Comparison of ENCODE assay signal across 9 cellular contexts in the genomic region with DNA sequence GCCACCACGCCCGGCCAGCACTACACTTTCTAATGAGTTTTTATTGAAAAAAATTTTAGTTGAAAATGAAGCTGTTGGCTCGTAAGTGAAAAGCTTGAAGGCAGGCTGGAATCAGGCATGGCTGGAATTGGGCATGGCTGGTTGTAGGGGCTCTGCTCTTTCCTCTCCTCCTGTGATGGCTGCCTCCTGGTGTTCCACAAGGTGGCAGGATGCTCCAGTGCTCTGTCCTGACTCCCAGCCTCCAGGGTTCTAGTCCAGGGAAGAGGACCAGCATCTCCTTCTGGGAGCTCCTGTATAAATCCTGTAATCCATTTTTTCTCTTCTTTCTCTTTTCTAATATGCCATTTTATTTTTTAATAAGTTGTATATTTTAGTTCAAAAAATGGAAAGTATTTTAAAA. TPM values are rescaled to one million over a fixed set of nuclear protein-coding genes. Genes with fewer than 3 reads are reported as not detected.
DNase-seq lines count a peak whose midpoint lies in the region; ATAC-seq and TF ChIP-seq lines count a peak whose summit lies in the region.
"Had no signal": no experiment of that assay in that cellular context is flagged by ENCODE, and none has a peak within 500 bp of the region (broad histone marks: within the 10 kb centered on the region; RNA-seq: fewer than 3 reads in every experiment).

No MANE protein-coding gene starts in this region.

- CTCF ChIA-PET in IMR-90 (lab: Yijun Ruan, JAX) = interaction anchor here (0.6 to 1.4 kb wide), 4 partner anchors 252 to 454 kb away, joined by 3 to 6 read pairs (median 3); no protein-coding TSS in a partner anchor

- H3K9ac ChIP-seq in DND-41 (ENCODE audit: low read depth, low read length) = no peak overlapping the region
- no peak overlapping the region for H3K9ac ChIP-seq in IMR-90 (ENCODE audit: low read depth, low read length)
- no peak overlapping the region for H3K9ac ChIP-seq in liver (ENCODE audit: low read depth in 1 of 2, low read length in 2 of 2)

- H3K36me3 Mint-ChIP-seq in activated T-helper 1 cell treated with anti-CD3 and anti-CD28 coated beads, Interleukin-12 subunit alpha, Interleukin-12 subunit beta, Interleukin-2, Interleukin-4 antibody, amounts not matched to agents 30 ng/mL and 10 ng/mL and 1 ng/mL, durations not matched to agents 14 hours and 24 hours and 36 hours (ENCODE audit: low read depth) = peaks cover 31% of the 10 kb centered on the region
- H3K36me3 Mint-ChIP-seq in activated T-cell treated with anti-CD3 and anti-CD28 coated beads, Interleukin-2, amount 50 U/mL, for 4 hours (ENCODE audit: insufficient read depth) = peaks cover 35% of the 10 kb centered on the region

- H3K27me3 ChIP-seq in DND-41 (ENCODE audit: insufficient read depth, low read length, poor library complexity) = no peaks in the 10 kb centered on the region
- no peaks in the 10 kb centered on the region for H3K27me3 ChIP-seq in IMR-90 (ENCODE audit: control insufficient read depth, insufficient read depth, low read length)
- no peaks in the 10 kb centered on the region for H3K27me3 ChIP-seq in liver (ENCODE audit: control insufficient read depth in 4 of 4, insufficient read depth in 4 of 4, low read length in 3 of 4)

- no peak overlapping the region for H3K27ac ChIP-seq in DND-41 (ENCODE audit: low read length)
- no peak overlapping the region for H3K27ac ChIP-seq in IMR-90 (ENCODE audit: insufficient read depth, low read length)
- no peak overlapping the region for H3K27ac ChIP-seq in liver (ENCODE audit: low read depth in 1 of 2, low read length in 2 of 2)
- H3K27ac ChIP-seq: thoracic aorta had no signal

- no peak overlapping the region for H2AK9ac ChIP-seq in IMR-90 (replicated peaks; ENCODE audit: low read depth, low read length, poor library complexity)

- no CpG with 5 or more reads among the region's 3 CpGs for WGBS in IMR-90 (ENCODE audit: extremely low coverage in 2 of 2, insufficient read length in 1 of 2), 2 experiments
- WGBS in liver = 96% methylated on average over 3 of the region's 3 CpGs

- H4K8ac ChIP-seq in IMR-90 (ENCODE audit: low read depth in 2 of 2, low read length in 2 of 2) = no peak overlapping the region

- dilution Hi-C loops in IMR-90 (cut with HindIII; ENCODE audit: low sequenced_read_pairs, unreplicated experiment) = no loop called here

- no peak overlapping the region for H3K56ac ChIP-seq in IMR-90 (ENCODE audit: extremely low read depth, insufficient read depth, low read length)

- no TSS peak for BruUV-seq in IMR-90 (replicated peaks; lab: Mats Ljungman, UMichigan)

- H3K27me3 Mint-ChIP-seq in activated T-helper 1 cell treated with anti-CD3 and anti-CD28 coated beads, Interleukin-12 subunit alpha, Interleukin-12 subunit beta, Interleukin-2, Interleukin-4 antibody, amounts not matched to agents 30 ng/mL and 10 ng/mL and 1 ng/mL, durations not matched to agents 14 hours and 24 hours and 36 hours (ENCODE audit: insufficient read depth) = no peaks in the 10 kb centered on the region
- H3K27me3 Mint-ChIP-seq in activated T-cell treated with anti-CD3 and anti-CD28 coated beads, Interleukin-2, amount 50 U/mL, for 4 hours (ENCODE audit: low read depth) = no peaks in the 10 kb centered on the region

- no peaks in the 10 kb centered on the region for H3K9me3 ChIP-seq in DND-41 (ENCODE audit: insufficient read depth, low read length, severe bottlenecking)
- H3K9me3 ChIP-seq in IMR-90 (ENCODE audit: control insufficient read depth, insufficient read depth, low read length) = no peaks in the 10 kb centered on the region
- no peaks in the 10 kb centered on the region for H3K9me3 ChIP-seq in liver (ENCODE audit: control insufficient read depth in 4 of 4, low read length in 3 of 4)
- H3K9me3 ChIP-seq: thoracic aorta had no signal

- no peaks in the 10 kb centered on the region for H3K9me1 ChIP-seq in IMR-90 (ENCODE audit: insufficient read depth, low read length)

- peaks cover 34% of the 10 kb centered on the region for H3K4me1 Mint-ChIP-seq in activated T-helper 1 cell treated with anti-CD3 and anti-CD28 coated beads, Interleukin-12 subunit alpha, Interleukin-12 subunit beta, Interleukin-2, Interleukin-4 antibody, amounts not matched to agents 30 ng/mL and 10 ng/mL and 1 ng/mL, durations not matched to agents 14 hours and 24 hours and 36 hours (ENCODE audit: low read depth)
- peaks cover 17% of the 10 kb centered on the region for H3K4me1 Mint-ChIP-seq in activated T-cell treated with anti-CD3 and anti-CD28 coated beads, Interleukin-2, amount 50 U/mL, for 4 hours (ENCODE audit: low read depth)

- intact Hi-C loops in IMR-90 (cut with micrococcal nuclease) = loop anchor here (5.0 kb wide), 3 partner anchors 250 to 485 kb away; partner anchors contain the start of gene RASGRF2
- intact Hi-C loops in activated T-helper 1 cell treated with anti-CD3 and anti-CD28 coated beads, Interleukin-12 subunit alpha, Interleukin-12 subunit beta, Interleukin-2, Interleukin-4 antibody, amounts not matched to agents 30 ng/mL and 10 ng/mL and 1 ng/mL, durations not matched to agents 14 hours and 24 hours and 36 hours (cut with micrococcal nuclease) = loop anchor here (5.0 kb wide), 3 partner anchors 45 to 395 kb away; no protein-coding TSS in a partner anchor

- H3K4me2 ChIP-seq in DND-41 (ENCODE audit: insufficient read depth, low read length) = no peak overlapping the region
- H3K4me2 ChIP-seq in IMR-90 (ENCODE audit: low read depth, low read length) = no peak overlapping the region

- H4K20me1 ChIP-seq in DND-41 (ENCODE audit: insufficient read depth, low read length) (no peaks in the 10 kb centered on the region), IMR-90 (ENCODE audit: insufficient read depth, low read length) (no peaks in the 10 kb centered on the region)

- H3K36me3 ChIP-seq in DND-41 (ENCODE audit: insufficient read depth, low read length) (peaks cover 38% of the 10 kb centered on the region; the same call in 1 of the 2 replicates), IMR-90 (ENCODE audit: control insufficient read depth, insufficient read depth, low read length) (peaks cover 2% of the 10 kb centered on the region; the same call in 1 of the 2 replicates), liver (ENCODE audit: control insufficient read depth in 4 of 4, insufficient read depth in 3 of 4, low read depth in 1 of 4, low read length in 3 of 4) (peaks cover 0 to 5% (median 3%) of the 10 kb centered on the region in 4 donors)

- no peak overlapping the region for H2BK120ac ChIP-seq in IMR-90 (ENCODE audit: low read depth, low read length)

- H3K18ac ChIP-seq in IMR-90 (ENCODE audit: low read depth, low read length) = no peak overlapping the region

- no peak overlapping the region for H4K5ac ChIP-seq in IMR-90 (ENCODE audit: low read depth, low read length)

- TF ChIP-seq CTCF in DND-41 (IDR thresholded peaks at IDR 0.05; ENCODE audit: borderline replicate concordance, extremely low read depth, low read length, poor library complexity, severe bottlenecking) (peak; percentile 68), IMR-90 (conservative IDR thresholded peaks at IDR 0.05; ENCODE audit: low read depth, low read length) (peak; percentile 44), liver (IDR thresholded peaks at IDR 0.05; ENCODE audit: low read depth, low read length, missing input control) (no peak)

- no peak overlapping the region for H3K14ac ChIP-seq in IMR-90 (replicated peaks; ENCODE audit: low read depth, low read length)

- no peak overlapping the region for H2BK5ac ChIP-seq in IMR-90 (ENCODE audit: low read depth, low read length, poor library complexity, severe bottlenecking)

- H2BK15ac ChIP-seq in IMR-90 (ENCODE audit: low read depth, low read length) = no peak overlapping the region

- in situ Hi-C loops in IMR-90 (cut with MboI; ENCODE audit: low sequenced_read_pairs) = no loop called here

- no peak overlapping the region for H4K91ac ChIP-seq in IMR-90 (ENCODE audit: insufficient read depth, low read depth, low read length)

- no peak overlapping the region for H3K4me3 ChIP-seq in DND-41 (ENCODE audit: low read depth in 1 of 2, low read length in 2 of 2)
- no peak overlapping the region for H3K4me3 ChIP-seq in IMR-90 (ENCODE audit: insufficient read depth, low read depth, low read length)
- H3K4me3 ChIP-seq in liver (ENCODE audit: low read depth in 1 of 3, low read length in 3 of 3) = no peak overlapping the region
- H3K4me3 ChIP-seq: thoracic aorta had no signal

- no peaks in the 10 kb centered on the region for H3K79me2 ChIP-seq in DND-41 (ENCODE audit: insufficient read depth, low read length)

- H3K23ac ChIP-seq in IMR-90 (ENCODE audit: low read depth, low read length) = no peak overlapping the region

- H3K4me3 Mint-ChIP-seq in activated T-helper 1 cell treated with anti-CD3 and anti-CD28 coated beads, Interleukin-12 subunit alpha, Interleukin-12 subunit beta, Interleukin-2, Interleukin-4 antibody, amounts not matched to agents 30 ng/mL and 10 ng/mL and 1 ng/mL, durations not matched to agents 14 hours and 24 hours and 36 hours = no peak overlapping the region
- H3K4me3 Mint-ChIP-seq in activated T-cell treated with anti-CD3 and anti-CD28 coated beads, Interleukin-2, amount 50 U/mL, for 4 hours = no peak overlapping the region

- ATAC-seq in DND-41 (ENCODE audit: insufficient read depth, low read depth) (peak; percentile 67; the same call in 2 of the 3 replicates), IMR-90 (ENCODE audit: low read depth) (peak; percentile 86), HG03342 (IDR thresholded peaks at IDR 0.05; ENCODE audit: unreplicated experiment) (no peak)
- no peak for ATAC-seq in activated T-cell treated with anti-CD3 and anti-CD28 coated beads, Interleukin-2, amount 50 U/mL, for 4 hours

- peaks cover 5% of the 10 kb centered on the region; the same call in 1 of the 2 replicates for H3K4me1 ChIP-seq in DND-41 (ENCODE audit: insufficient read depth, low read length)
- H3K4me1 ChIP-seq in IMR-90 (ENCODE audit: control insufficient read depth, insufficient read depth, low read length) = peaks cover 3% of the 10 kb centered on the region
- H3K4me1 ChIP-seq in liver (ENCODE audit: control insufficient read depth in 4 of 4, insufficient read depth in 4 of 4, low read length in 3 of 4) = peaks cover 0 to 10% (median 6%) of the 10 kb centered on the region in 4 donors

- peak; percentile 65 for TF ChIP-seq RAD21 in IMR-90 (IDR thresholded peaks at IDR 0.05; ENCODE audit: low read length)
- TF ChIP-seq RAD21 in liver (IDR thresholded peaks at IDR 0.05) = peak; percentile 38 to 59

- DNase-seq in DND-41 = peak; percentile 26
- DNase-seq in IMR-90 = peak; percentile 34
- no peak for DNase-seq in activated T-helper 1 cell treated with anti-CD3 and anti-CD28 coated beads, Interleukin-12 subunit alpha, Interleukin-12 subunit beta, Interleukin-2, Interleukin-4 antibody, amounts not matched to agents 30 ng/mL and 10 ng/mL and 1 ng/mL, durations not matched to agents 14 hours and 24 hours and 36 hours (ENCODE audit: low spot score)
- no peak for DNase-seq in T-helper 9 cell
- no peak for DNase-seq in activated T-cell treated with anti-CD3 and anti-CD28 coated beads, Interleukin-2, amount 50 U/mL, for 4 hours
- no peak for DNase-seq in DMS79 (lab: John Stamatoyannopoulos, UW)

- no peak for TF ChIP-seq POLR2A in IMR-90 (IDR thresholded peaks at IDR 0.05; ENCODE audit: low read depth, low read length)

- H3K79me1 ChIP-seq in IMR-90 (ENCODE audit: low read depth in 1 of 2, low read length in 2 of 2) = peaks cover 0 to 10% of the 10 kb centered on the region in 2 experiments; a peak in 2 of 4 replicates

- H3K9me3 Mint-ChIP-seq in activated T-helper 1 cell treated with anti-CD3 and anti-CD28 coated beads, Interleukin-12 subunit alpha, Interleukin-12 subunit beta, Interleukin-2, Interleukin-4 antibody, amounts not matched to agents 30 ng/mL and 10 ng/mL and 1 ng/mL, durations not matched to agents 14 hours and 24 hours and 36 hours = no peaks in the 10 kb centered on the region
- no peaks in the 10 kb centered on the region for H3K9me3 Mint-ChIP-seq in activated T-cell treated with anti-CD3 and anti-CD28 coated beads, Interleukin-2, amount 50 U/mL, for 4 hours

- no peak overlapping the region for H3K4ac ChIP-seq in IMR-90 (ENCODE audit: low read depth, low read length)

- peak overlapping the region; percentile 47 for H3K27ac Mint-ChIP-seq in activated T-helper 1 cell treated with anti-CD3 and anti-CD28 coated beads, Interleukin-12 subunit alpha, Interleukin-12 subunit beta, Interleukin-2, Interleukin-4 antibody, amounts not matched to agents 30 ng/mL and 10 ng/mL and 1 ng/mL, durations not matched to agents 14 hours and 24 hours and 36 hours

- H2BK20ac ChIP-seq in IMR-90 (ENCODE audit: low read depth, low read length) = no peak overlapping the region

- no peak overlapping the region for H2AK5ac ChIP-seq in IMR-90 (ENCODE audit: low read depth, low read length)

- no peak overlapping the region for H2AFZ ChIP-seq in DND-41 (ENCODE audit: low read depth, low read length)
- H2AFZ ChIP-seq in IMR-90 (replicated peaks; ENCODE audit: low read length, poor library complexity) = no peak overlapping the region

- POLR2A ChIA-PET in IMR-90 (lab: Charles Lee; ENCODE audit: unreplicated experiment) = no interaction called here

RNA-seq across cellular contexts. Expression of gene DHFR, which starts 57.2 kb away (rescaled TPM):
- total RNA-seq in IMR-90 (2012; rRNA removed) = 29.4 and 44.4 TPM in 2 replicates
- 16.5 and 20.6 TPM in 2 replicates for polyA plus RNA-seq in IMR-90 (2012; rRNA removed)
- polyA plus RNA-seq in IMR-90 (2012; cell fraction: cytosol; rRNA removed) = 4.5 and 4.8 TPM in 2 replicates
- polyA plus RNA-seq in IMR-90 (2012; cell fraction: nucleus; rRNA removed; ENCODE audit: low replicate concordance) = 2.6 and 8.7 TPM in 2 replicates
- total RNA-seq in activated T-helper 1 cell treated with anti-CD3 and anti-CD28 coated beads, Interleukin-12 subunit alpha, Interleukin-12 subunit beta, Interleukin-2, Interleukin-4 antibody, amounts not matched to agents 30 ng/mL and 10 ng/mL and 1 ng/mL, durations not matched to agents 14 hours and 24 hours and 36 hours = 55.9 and 60.3 TPM in 2 replicates
- 10 to 100 TPM; 16.7 to 57.7 TPM for total RNA-seq in liver
- polyA plus RNA-seq in liver = 10 to 100 TPM in 1 of 2 donors, 1 to 10 TPM in 1; 8.9 to 10.1 TPM
- total RNA-seq in activated T-cell treated with anti-CD3 and anti-CD28 coated beads, Interleukin-2, amount 50 U/mL, for 4 hours = 10 to 100 TPM; 29.4 to 42.1 (median 32.2) TPM

RNA-seq across cellular contexts. Expression of gene MSH3, which starts 57.5 kb away (rescaled TPM):
- total RNA-seq in IMR-90 (2012; rRNA removed) (13.3 and 16.9 TPM in 2 replicates), liver (10 to 100 TPM in 1 of 2 donors, 1 to 10 TPM in 1; 9.0 to 19.1 TPM)
- polyA plus RNA-seq in IMR-90 (2012; rRNA removed) (3.8 and 4.6 TPM in 2 replicates), liver (1 to 10 TPM; 3.0 to 6.9 TPM)
- polyA plus RNA-seq in IMR-90 (2012; cell fraction: cytosol; rRNA removed) = 0.92 and 1.1 TPM in 2 replicates
- 0.32 and 2.5 TPM in 2 replicates for polyA plus RNA-seq in IMR-90 (2012; cell fraction: nucleus; rRNA removed; ENCODE audit: low replicate concordance)
- 20.2 and 20.7 TPM in 2 replicates for total RNA-seq in activated T-helper 1 cell treated with anti-CD3 and anti-CD28 coated beads, Interleukin-12 subunit alpha, Interleukin-12 subunit beta, Interleukin-2, Interleukin-4 antibody, amounts not matched to agents 30 ng/mL and 10 ng/mL and 1 ng/mL, durations not matched to agents 14 hours and 24 hours and 36 hours
- 10 to 100 TPM; 14.6 to 15.5 (median 15.1) TPM for total RNA-seq in activated T-cell treated with anti-CD3 and anti-CD28 coated beads, Interleukin-2, amount 50 U/mL, for 4 hours

Comparison
In these comparisons a context has a peak if more than half of its experiments do, and no peak if none do; other contexts are left out.
1. ATAC-seq: peak in DND-41 (single experiment) and IMR-90 (single experiment); none in activated T-cell treated with anti-CD3 and anti-CD28 coated beads, Interleukin-2, amount 50 U/mL, for 4 hours (0 of 2) and HG03342 (single experiment).
2. DNase-seq: peak in DND-41 (single experiment) and IMR-90 (single experiment); none in activated T-helper 1 cell treated with anti-CD3 and anti-CD28 coated beads, Interleukin-12 subunit alpha, Interleukin-12 subunit beta, Interleukin-2, Interleukin-4 antibody, amounts not matched to agents 30 ng/mL and 10 ng/mL and 1 ng/mL, durations not matched to agents 14 hours and 24 hours and 36 hours (single experiment), T-helper 9 cell (single experiment), activated T-cell treated with anti-CD3 and anti-CD28 coated beads, Interleukin-2, amount 50 U/mL, for 4 hours (single experiment) and DMS79 (single experiment).